In genomic region chr12:21991526-21991925, GRCh38 we compare ENCODE assay signal across 1 cellular context.
A peak's percentile ranks its signal among the peaks of the same experiment; 100 is the strongest.
TF ChIP-seq lines count a peak whose summit lies in the region.

No MANE protein-coding gene starts in this region.

TF ChIP-seq in K562, 482 proteins besides CTCF, POLR2A, EP300 and RAD21:
- TF ChIP-seq PHTF2 (CRISPR knock-in tag; IDR thresholded peaks at IDR 0.05), result no peak
- TF ChIP-seq ZNF316 (IDR thresholded peaks at IDR 0.05), result peak; percentile 80
- no peak for TF ChIP-seq TAF15 (IDR thresholded peaks at IDR 0.05; ENCODE audit: low read depth, low read length)
- TF ChIP-seq HMG20A (CRISPR knock-in tag; conservative IDR thresholded peaks at IDR 0.05), result no peak
- TF ChIP-seq SNRNP70 (optimal IDR thresholded peaks at IDR 0.05; ENCODE audit: low read depth, low read length), result no peak
- no peak for TF ChIP-seq PTBP1 (IDR thresholded peaks at IDR 0.05; ENCODE audit: low read depth, low read length)
